In the genomic region with DNA sequence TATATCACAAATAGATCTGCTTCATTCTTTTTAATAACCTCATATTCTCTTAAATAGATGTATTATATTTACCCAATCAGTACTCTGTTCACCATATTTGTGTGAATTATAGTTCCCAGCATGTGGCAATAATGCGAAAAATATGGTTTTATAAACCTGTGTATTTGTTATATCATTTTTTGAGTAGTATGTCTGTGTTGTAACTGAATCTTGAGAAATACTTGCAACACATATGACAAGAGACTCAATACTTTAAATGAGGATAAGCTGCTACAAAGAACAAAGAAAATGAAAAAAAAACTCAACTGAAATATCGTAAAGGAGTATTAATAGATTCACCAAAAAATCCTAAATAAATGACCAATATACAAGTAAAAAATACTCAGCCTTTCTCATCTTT, we compare ENCODE assay signal across 1 cellular context.
TF ChIP-seq lines count a peak whose summit lies in the region.

No MANE protein-coding gene starts in this region.

TF ChIP-seq in SK-N-SH, 30 proteins besides CTCF, POLR2A, EP300 and RAD21 (continued from another document):
- TF ChIP-seq, protein P1, sequence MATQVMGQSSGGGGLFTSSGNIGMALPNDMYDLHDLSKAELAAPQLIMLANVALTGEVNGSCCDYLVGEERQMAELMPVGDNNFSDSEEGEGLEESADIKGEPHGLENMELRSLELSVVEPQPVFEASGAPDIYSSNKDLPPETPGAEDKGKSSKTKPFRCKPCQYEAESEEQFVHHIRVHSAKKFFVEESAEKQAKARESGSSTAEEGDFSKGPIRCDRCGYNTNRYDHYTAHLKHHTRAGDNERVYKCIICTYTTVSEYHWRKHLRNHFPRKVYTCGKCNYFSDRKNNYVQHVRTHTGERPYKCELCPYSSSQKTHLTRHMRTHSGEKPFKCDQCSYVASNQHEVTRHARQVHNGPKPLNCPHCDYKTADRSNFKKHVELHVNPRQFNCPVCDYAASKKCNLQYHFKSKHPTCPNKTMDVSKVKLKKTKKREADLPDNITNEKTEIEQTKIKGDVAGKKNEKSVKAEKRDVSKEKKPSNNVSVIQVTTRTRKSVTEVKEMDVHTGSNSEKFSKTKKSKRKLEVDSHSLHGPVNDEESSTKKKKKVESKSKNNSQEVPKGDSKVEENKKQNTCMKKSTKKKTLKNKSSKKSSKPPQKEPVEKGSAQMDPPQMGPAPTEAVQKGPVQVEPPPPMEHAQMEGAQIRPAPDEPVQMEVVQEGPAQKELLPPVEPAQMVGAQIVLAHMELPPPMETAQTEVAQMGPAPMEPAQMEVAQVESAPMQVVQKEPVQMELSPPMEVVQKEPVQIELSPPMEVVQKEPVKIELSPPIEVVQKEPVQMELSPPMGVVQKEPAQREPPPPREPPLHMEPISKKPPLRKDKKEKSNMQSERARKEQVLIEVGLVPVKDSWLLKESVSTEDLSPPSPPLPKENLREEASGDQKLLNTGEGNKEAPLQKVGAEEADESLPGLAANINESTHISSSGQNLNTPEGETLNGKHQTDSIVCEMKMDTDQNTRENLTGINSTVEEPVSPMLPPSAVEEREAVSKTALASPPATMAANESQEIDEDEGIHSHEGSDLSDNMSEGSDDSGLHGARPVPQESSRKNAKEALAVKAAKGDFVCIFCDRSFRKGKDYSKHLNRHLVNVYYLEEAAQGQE (IDR thresholded peaks at IDR 0.05; ENCODE audit: low read depth, low read length): no peak
- no peak for TF ChIP-seq TEAD4 (IDR thresholded peaks at IDR 0.05; ENCODE audit: borderline replicate concordance, insufficient read depth)
- no peak for TF ChIP-seq ELF1 (IDR thresholded peaks at IDR 0.05)
- TF ChIP-seq MXI1 (IDR thresholded peaks at IDR 0.05; ENCODE audit: low read depth, low read length): no peak
- TF ChIP-seq RFX5 (IDR thresholded peaks at IDR 0.05; ENCODE audit: low read length): no peak
- TF ChIP-seq NRF1 (IDR thresholded peaks at IDR 0.05; ENCODE audit: low read depth, low read length): no peak
- no peak for TF ChIP-seq SMC3 (IDR thresholded peaks at IDR 0.05; ENCODE audit: low read depth, low read length)
- TF ChIP-seq CHD2 (IDR thresholded peaks at IDR 0.05; ENCODE audit: low read length, partially characterized antibody): no peak
- no peak for TF ChIP-seq FOXJ3 (CRISPR knock-in tag; IDR thresholded peaks at IDR 0.05)
- no peak for TF ChIP-seq FOSL2 (IDR thresholded peaks at IDR 0.05; ENCODE audit: borderline replicate concordance, low read depth)
- TF ChIP-seq FOXM1 (IDR thresholded peaks at IDR 0.05; ENCODE audit: low read depth): no peak
- TF ChIP-seq, protein P2, sequence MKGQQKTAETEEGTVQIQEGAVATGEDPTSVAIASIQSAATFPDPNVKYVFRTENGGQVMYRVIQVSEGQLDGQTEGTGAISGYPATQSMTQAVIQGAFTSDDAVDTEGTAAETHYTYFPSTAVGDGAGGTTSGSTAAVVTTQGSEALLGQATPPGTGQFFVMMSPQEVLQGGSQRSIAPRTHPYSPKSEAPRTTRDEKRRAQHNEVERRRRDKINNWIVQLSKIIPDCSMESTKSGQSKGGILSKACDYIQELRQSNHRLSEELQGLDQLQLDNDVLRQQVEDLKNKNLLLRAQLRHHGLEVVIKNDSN (IDR thresholded peaks at IDR 0.05; ENCODE audit: borderline replicate concordance, low read depth): no peak
- TF ChIP-seq JUND (IDR thresholded peaks at IDR 0.05): no peak
- no peak for TF ChIP-seq GABPA (IDR thresholded peaks at IDR 0.05; ENCODE audit: low read depth)
TF ChIP-seq in SK-N-SH: peak in this region for 0.
